ENCODE assay signal across 36 cellular contexts in the genomic region with DNA sequence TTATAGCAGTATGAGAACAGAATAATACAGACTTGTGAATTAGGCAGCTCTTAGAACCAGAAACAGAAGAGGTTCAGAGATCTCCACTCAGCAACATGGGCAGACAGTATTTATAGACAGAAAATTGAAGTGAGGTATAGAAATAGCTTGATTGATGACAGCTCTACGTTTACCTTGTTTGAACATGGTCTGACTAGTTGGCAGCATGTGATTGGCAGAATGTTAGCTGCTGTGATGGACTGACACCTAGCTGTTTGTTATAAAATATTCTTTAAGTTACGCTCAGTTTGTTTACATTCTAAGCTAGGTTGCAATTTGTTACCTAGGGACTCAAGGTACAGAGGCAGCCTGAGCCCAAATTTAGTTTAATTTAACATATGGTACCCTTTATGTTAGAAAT.
"Had no signal": no experiment of that assay in that cellular context is flagged by ENCODE, and none has a peak within 500 bp of the region (broad histone marks: within the 10 kb centered on the region; RNA-seq: fewer than 3 reads in every experiment).

No MANE protein-coding gene starts in this region.

- H3K4me1 Mint-ChIP-seq: activated CD4-positive, alpha-beta T cell treated with anti-CD3 and anti-CD28 coated beads, Interleukin-2, amount 10 ng/mL, durations not matched to agents 7 days and 5 days; activated naive CD4-positive, alpha-beta T cell treated with anti-CD3 and anti-CD28 coated beads, Interleukin-2, amount 50 U/mL, for 24 hours; activated naive CD8-positive, alpha-beta T cell treated with anti-CD3 and anti-CD28 coated beads, Interleukin-2, amount 10 ng/mL, durations not matched to agents 7 days and 5 days; central memory CD8-positive, alpha-beta T cell had no signal

- H3K36me3 Mint-ChIP-seq: activated naive CD4-positive, alpha-beta T cell treated with anti-CD3 and anti-CD28 coated beads, Interleukin-2, amount 50 U/mL, for 24 hours; activated naive CD8-positive, alpha-beta T cell treated with anti-CD3 and anti-CD28 coated beads, Interleukin-2, amount 10 ng/mL, durations not matched to agents 7 days and 5 days had no signal

- H3K27ac Mint-ChIP-seq: activated CD4-positive, alpha-beta T cell treated with anti-CD3 and anti-CD28 coated beads, Interleukin-2, amount 10 ng/mL, durations not matched to agents 7 days and 5 days; activated CD8-positive, alpha-beta T cell treated with anti-CD3 and anti-CD28 coated beads, Interleukin-2, amount 10 ng/mL, durations not matched to agents 7 days and 5 days; activated naive CD4-positive, alpha-beta T cell treated with anti-CD3 and anti-CD28 coated beads, Interleukin-2, amount 50 U/mL, for 24 hours; activated naive CD8-positive, alpha-beta T cell treated with anti-CD3 and anti-CD28 coated beads, Interleukin-2, amount 10 ng/mL, durations not matched to agents 7 days and 5 days; activated T-cell treated with anti-CD3 and anti-CD28 coated beads, Interleukin-2, amount 50 U/mL, for 24 hours; activated T-helper 2 cell treated with anti-CD3 and anti-CD28 coated beads, Interferon-gamma antibody, Interleukin-2, Interleukin-4, amounts not matched to agents 10 μg/mL and 5 μg/mL and 100 μg/mL, durations not matched to agents 14 hours and 24 hours and 36 hours had no signal

- H3K4me3 Mint-ChIP-seq: activated CD4-positive, alpha-beta T cell treated with anti-CD3 and anti-CD28 coated beads, Interleukin-2, amount 10 ng/mL, durations not matched to agents 7 days and 5 days; activated CD8-positive, alpha-beta T cell treated with anti-CD3 and anti-CD28 coated beads, Interleukin-2, amount 10 ng/mL, durations not matched to agents 7 days and 5 days; activated naive CD4-positive, alpha-beta T cell treated with anti-CD3 and anti-CD28 coated beads, Interleukin-2, amount 50 U/mL, for 24 hours; activated naive CD8-positive, alpha-beta T cell treated with anti-CD3 and anti-CD28 coated beads, Interleukin-2, amount 10 ng/mL, durations not matched to agents 7 days and 5 days; activated T-cell treated with anti-CD3 and anti-CD28 coated beads, Interleukin-2, amount 50 U/mL, for 24 hours; central memory CD8-positive, alpha-beta T cell had no signal

- DNase-seq: activated CD4-positive, alpha-beta T cell treated with anti-CD3 and anti-CD28 coated beads for 1 hour; activated CD4-positive, alpha-beta T cell treated with anti-CD3 and anti-CD28 coated beads, Interleukin-2, amount 10 ng/mL, durations not matched to agents 7 days and 5 days; activated CD4-positive, alpha-beta T cell treated with anti-CD3 and anti-CD28 coated beads, Interleukin-2, amount 50 U/mL, for 48 hours; activated CD4-positive, CD25-positive, alpha-beta regulatory T cell; activated CD8-positive, alpha-beta T cell treated with anti-CD3 and anti-CD28 coated beads, Interleukin-2, amount 10 ng/mL, durations not matched to agents 7 days and 5 days; activated gamma-delta T cell; activated naive CD4-positive, alpha-beta T cell treated with Interleukin-2 at 50 U/mL for 16 hours; activated naive CD8-positive, alpha-beta T cell treated with anti-CD3 and anti-CD28 coated beads, Interleukin-2, amount 10 ng/mL, durations not matched to agents 7 days and 5 days; activated T-cell treated with anti-CD3 and anti-CD28 coated beads, Interleukin-2, amount 50 U/mL, for 24 hours; amygdala; IMR-90; MG63; NCI-H1048; NCI-H1436; NCI-H1694; NCI-H1930; NCI-H2081 treated with DMSO at 0.1 percent for 48 hours; NCI-H2171; NCI-H510A; NK-92 treated with Interleukin-12 subunit alpha and Interleukin-12 subunit beta, amount 100 ng/mL, for 24 hours; PC-3; Peyer's patch; RPMI8226; SHP77 treated with DMSO at 0.1 percent for 48 hours; SW 1271; T-helper 1 cell; T-helper 2 cell; T-helper 9 cell; WERI-Rb-1 had no signal

- ATAC-seq: activated CD8-positive, alpha-beta T cell treated with anti-CD3 and anti-CD28 coated beads, Interleukin-2, amount 10 ng/mL, durations not matched to agents 7 days and 5 days; K562; PC-3 had no signal

- H3K9me3 Mint-ChIP-seq: activated CD4-positive, alpha-beta T cell treated with anti-CD3 and anti-CD28 coated beads, Interleukin-2, amount 10 ng/mL, durations not matched to agents 7 days and 5 days; activated naive CD8-positive, alpha-beta T cell treated with anti-CD3 and anti-CD28 coated beads, Interleukin-2, amount 10 ng/mL, durations not matched to agents 7 days and 5 days; activated T-helper 2 cell treated with anti-CD3 and anti-CD28 coated beads, Interferon-gamma antibody, Interleukin-2, Interleukin-4, amounts not matched to agents 10 μg/mL and 5 μg/mL and 100 μg/mL, durations not matched to agents 14 hours and 24 hours and 36 hours had no signal

- H3K4me3 ChIP-seq: ascending aorta, cardiac muscle cell, K562, MG63, Peyer's patch, SJSA1 had no signal

- H3K27me3 Mint-ChIP-seq: activated CD4-positive, alpha-beta T cell treated with anti-CD3 and anti-CD28 coated beads, Interleukin-2, amount 10 ng/mL, durations not matched to agents 7 days and 5 days; activated naive CD4-positive, alpha-beta T cell treated with anti-CD3 and anti-CD28 coated beads, Interleukin-2, amount 50 U/mL, for 24 hours; activated naive CD8-positive, alpha-beta T cell treated with anti-CD3 and anti-CD28 coated beads, Interleukin-2, amount 10 ng/mL, durations not matched to agents 7 days and 5 days; activated T-cell treated with anti-CD3 and anti-CD28 coated beads, Interleukin-2, amount 50 U/mL, for 24 hours; central memory CD8-positive, alpha-beta T cell had no signal
